1 cellular context compared by ENCODE assay signal in genomic region chr3:120689395-120689794, GRCh38.
TF ChIP-seq lines count a peak whose summit lies in the region.

No MANE protein-coding gene starts in this region.

TF ChIP-seq in liver, 16 proteins besides CTCF, POLR2A, EP300 and RAD21:
- TF ChIP-seq SP1 (IDR thresholded peaks at IDR 0.05): peak; percentile 79
- peak; percentile 90 for TF ChIP-seq FOXA2 (IDR thresholded peaks at IDR 0.05)
- peak; percentile 59 to 66 for TF ChIP-seq HNF4A (conservative IDR thresholded peaks at IDR 0.05)
- TF ChIP-seq RXRA (IDR thresholded peaks at IDR 0.05): peak; percentile 34 to 64
- TF ChIP-seq EGR1 (IDR thresholded peaks at IDR 0.05; ENCODE audit: low read depth in 2 of 2): no peak
- peak; percentile 38 for TF ChIP-seq TAF1 (conservative IDR thresholded peaks at IDR 0.05)
- peak; percentile 54 for TF ChIP-seq YY1 (IDR thresholded peaks at IDR 0.05)
- no peak for TF ChIP-seq ATF3 (IDR thresholded peaks at IDR 0.05)
- TF ChIP-seq FOXA1 (IDR thresholded peaks at IDR 0.05): peak; percentile 87
- TF ChIP-seq JUND (IDR thresholded peaks at IDR 0.05): no peak
- no peak for TF ChIP-seq HNF4G (IDR thresholded peaks at IDR 0.05)
- peak; percentile 53 for TF ChIP-seq REST (IDR thresholded peaks at IDR 0.05)
- TF ChIP-seq ZBTB33 (IDR thresholded peaks at IDR 0.05): no peak
- TF ChIP-seq NR2F2 (IDR thresholded peaks at IDR 0.05): no peak
